1 cellular context compared by ENCODE assay signal in the genomic region with DNA sequence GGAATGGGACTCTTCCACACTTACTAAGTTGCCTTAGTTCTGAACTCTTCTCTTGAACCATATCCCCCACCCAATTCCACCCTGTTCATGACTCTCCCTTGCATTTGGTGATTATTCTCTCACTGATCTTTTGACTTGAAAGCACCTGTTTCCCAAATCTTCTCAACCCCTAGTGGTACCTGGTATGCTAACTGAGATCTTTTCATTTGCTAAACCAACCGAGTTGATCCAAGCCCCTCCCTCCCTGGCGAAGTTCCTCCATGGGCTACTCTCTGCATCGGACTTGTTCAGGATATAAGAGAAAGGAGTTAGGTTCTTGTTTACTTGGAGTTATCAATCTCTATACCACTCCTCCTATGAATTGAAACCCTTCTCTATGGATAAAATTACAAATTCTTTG.
TF ChIP-seq lines count a peak whose summit lies in the region.

No MANE protein-coding gene starts in this region.

TF ChIP-seq in WTC11, 78 proteins besides CTCF, POLR2A, EP300 and RAD21 (continued from another document):
- TF ChIP-seq, protein P1, sequence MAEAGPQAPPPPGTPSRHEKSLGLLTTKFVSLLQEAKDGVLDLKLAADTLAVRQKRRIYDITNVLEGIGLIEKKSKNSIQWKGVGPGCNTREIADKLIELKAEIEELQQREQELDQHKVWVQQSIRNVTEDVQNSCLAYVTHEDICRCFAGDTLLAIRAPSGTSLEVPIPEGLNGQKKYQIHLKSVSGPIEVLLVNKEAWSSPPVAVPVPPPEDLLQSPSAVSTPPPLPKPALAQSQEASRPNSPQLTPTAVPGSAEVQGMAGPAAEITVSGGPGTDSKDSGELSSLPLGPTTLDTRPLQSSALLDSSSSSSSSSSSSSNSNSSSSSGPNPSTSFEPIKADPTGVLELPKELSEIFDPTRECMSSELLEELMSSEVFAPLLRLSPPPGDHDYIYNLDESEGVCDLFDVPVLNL (CRISPR knock-in tag; IDR thresholded peaks at IDR 0.05; ENCODE audit: borderline replicate concordance, low read depth) = no peak
- TF ChIP-seq MXD4 (CRISPR knock-in tag; IDR thresholded peaks at IDR 0.05; ENCODE audit: borderline replicate concordance) = no peak
- TF ChIP-seq, protein P2, sequence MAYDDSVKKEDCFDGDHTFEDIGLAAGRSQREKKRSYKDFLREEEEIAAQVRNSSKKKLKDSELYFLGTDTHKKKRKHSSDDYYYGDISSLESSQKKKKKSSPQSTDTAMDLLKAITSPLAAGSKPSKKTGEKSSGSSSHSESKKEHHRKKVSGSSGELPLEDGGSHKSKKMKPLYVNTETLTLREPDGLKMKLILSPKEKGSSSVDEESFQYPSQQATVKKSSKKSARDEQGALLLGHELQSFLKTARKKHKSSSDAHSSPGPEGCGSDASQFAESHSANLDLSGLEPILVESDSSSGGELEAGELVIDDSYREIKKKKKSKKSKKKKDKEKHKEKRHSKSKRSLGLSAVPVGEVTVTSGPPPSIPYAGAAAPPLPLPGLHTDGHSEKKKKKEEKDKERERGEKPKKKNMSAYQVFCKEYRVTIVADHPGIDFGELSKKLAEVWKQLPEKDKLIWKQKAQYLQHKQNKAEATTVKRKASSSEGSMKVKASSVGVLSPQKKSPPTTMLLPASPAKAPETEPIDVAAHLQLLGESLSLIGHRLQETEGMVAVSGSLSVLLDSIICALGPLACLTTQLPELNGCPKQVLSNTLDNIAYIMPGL (CRISPR knock-in tag; IDR thresholded peaks at IDR 0.05) = no peak
- TF ChIP-seq FOXK1 (CRISPR knock-in tag; IDR thresholded peaks at IDR 0.05) = no peak
- TF ChIP-seq, protein P3, sequence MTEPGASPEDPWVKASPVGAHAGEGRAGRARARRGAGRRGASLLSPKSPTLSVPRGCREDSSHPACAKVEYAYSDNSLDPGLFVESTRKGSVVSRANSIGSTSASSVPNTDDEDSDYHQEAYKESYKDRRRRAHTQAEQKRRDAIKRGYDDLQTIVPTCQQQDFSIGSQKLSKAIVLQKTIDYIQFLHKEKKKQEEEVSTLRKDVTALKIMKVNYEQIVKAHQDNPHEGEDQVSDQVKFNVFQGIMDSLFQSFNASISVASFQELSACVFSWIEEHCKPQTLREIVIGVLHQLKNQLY (CRISPR knock-in tag; IDR thresholded peaks at IDR 0.05) = no peak
- TF ChIP-seq NR2C2 (CRISPR knock-in tag; IDR thresholded peaks at IDR 0.05) = no peak
